Comparison of ENCODE assay signal across 1 cellular context in genomic region chr5:176388341-176389113, GRCh38.
A peak's percentile ranks its signal among the peaks of the same experiment; 100 is the strongest.
TF ChIP-seq lines count a peak whose summit lies in the region.

A gene with protein sequence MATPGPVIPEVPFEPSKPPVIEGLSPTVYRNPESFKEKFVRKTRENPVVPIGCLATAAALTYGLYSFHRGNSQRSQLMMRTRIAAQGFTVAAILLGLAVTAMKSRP (plus strand): TSS chr5:176388751. CDS start chr5:176388820, 69 bp downstream.
A gene with protein sequence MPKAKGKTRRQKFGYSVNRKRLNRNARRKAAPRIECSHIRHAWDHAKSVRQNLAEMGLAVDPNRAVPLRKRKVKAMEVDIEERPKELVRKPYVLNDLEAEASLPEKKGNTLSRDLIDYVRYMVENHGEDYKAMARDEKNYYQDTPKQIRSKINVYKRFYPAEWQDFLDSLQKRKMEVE (minus strand): TSS chr5:176388598. CDS start chr5:176388539, 59 bp downstream.

TF ChIP-seq in K562, 482 proteins besides CTCF, POLR2A, EP300 and RAD21 (continued from another document and continues in another):
- TF ChIP-seq TRIM25 (IDR thresholded peaks at IDR 0.05; ENCODE audit: borderline replicate concordance) (peak; percentile 61; the same call in 1 of the 2 replicates), NELFE (IDR thresholded peaks at IDR 0.05; ENCODE audit: insufficient read depth, insufficient read length) (no peak), ZBTB49 (CRISPR knock-in tag; IDR thresholded peaks at IDR 0.05; ENCODE audit: borderline replicate concordance) (peak; percentile 62; the same call in 1 of the 2 replicates), ZBTB7A (IDR thresholded peaks at IDR 0.05; ENCODE audit: borderline replicate concordance, control insufficient read depth, low read depth, low read length) (peak; percentile 77; the same call in 1 of the 2 replicates), JUN (IDR thresholded peaks at IDR 0.05; ENCODE audit: borderline replicate concordance, low read depth, low read length) (peak; percentile 71), JUN (CRISPR knock-in tag; IDR thresholded peaks at IDR 0.05; ENCODE audit: borderline replicate concordance) (peak; percentile 12; the same call in 1 of the 2 replicates), POLR2AphosphoS2 (IDR thresholded peaks at IDR 0.05; ENCODE audit: low read length) (no peak), YY1 (IDR thresholded peaks at IDR 0.05; ENCODE audit: borderline replicate concordance in 1 of 3, control insufficient read depth in 1 of 3, extremely low read depth in 1 of 3, insufficient read depth in 3 of 3, insufficient read length in 1 of 3, insufficient replicate concordance in 2 of 3, low read depth in 1 of 3, low read length in 2 of 3) (peak in 2 of 3 experiments; percentile 35 to 54), CEBPB (tag; IDR thresholded peaks at IDR 0.05) (no peak), SMAD1 (IDR thresholded peaks at IDR 0.05; ENCODE audit: low read depth, low read length, partially characterized antibody) (peak; percentile 67), SP1 (CRISPR knock-in tag; IDR thresholded peaks at IDR 0.05) (peak; percentile 98), TARDBP (IDR thresholded peaks at IDR 0.05) (peak; percentile 58; the same call in 1 of the 2 replicates), ZNF146 (CRISPR knock-in tag; IDR thresholded peaks at IDR 0.05; ENCODE audit: unreplicated experiment) (no peak), ARNT (IDR thresholded peaks at IDR 0.05) (peak; percentile 92 to 94; a peak in 3 of 4 replicates), ZNF274 (IDR thresholded peaks at IDR 0.05; ENCODE audit: borderline replicate concordance, low read depth, low read length) (no peak), ZNF79 (CRISPR knock-in tag; IDR thresholded peaks at IDR 0.05; ENCODE audit: low read depth) (no peak), ELK1 (CRISPR knock-in tag; IDR thresholded peaks at IDR 0.05) (no peak), CBX2 (IDR thresholded peaks at IDR 0.05; ENCODE audit: insufficient read depth, low read length, poor library complexity, severe bottlenecking) (no peak), SREBF2 (CRISPR knock-in tag; IDR thresholded peaks at IDR 0.05) (peak; percentile 51; the same call in 1 of the 2 replicates), ZSCAN32 (CRISPR knock-in tag; IDR thresholded peaks at IDR 0.05) (no peak), NFATC3 (IDR thresholded peaks at IDR 0.05) (peak; percentile 76; the same call in 1 of the 2 replicates), HDAC3 (IDR thresholded peaks at IDR 0.05; ENCODE audit: borderline replicate concordance, partially characterized antibody) (peak; percentile 85), RBM15 (IDR thresholded peaks at IDR 0.05; ENCODE audit: insufficient read depth, low read length) (no peak), ZNF174 (CRISPR knock-in tag; IDR thresholded peaks at IDR 0.05) (no peak), HDAC8 (tag; IDR thresholded peaks at IDR 0.05) (no peak), ZSCAN29 (IDR thresholded peaks at IDR 0.05) (0 out of 2 replicates have a peak, but pooled peaks have one; percentile 15), ZEB2 (IDR thresholded peaks at IDR 0.05) (peak; percentile 99), NCOA4 (IDR thresholded peaks at IDR 0.05; ENCODE audit: partially characterized antibody) (no peak), SMARCB1 (IDR thresholded peaks at IDR 0.05; ENCODE audit: insufficient read length, low read depth) (no peak), NEUROD1 (IDR thresholded peaks at IDR 0.05; ENCODE audit: borderline replicate concordance, low read depth, low read length, partially characterized antibody) (peak; percentile 85), KLF16 (IDR thresholded peaks at IDR 0.05) (no peak; the same call in 1 of the 2 replicates), ZZZ3 (IDR thresholded peaks at IDR 0.05) (peak; percentile 51; the same call in 1 of the 2 replicates), MXD1 (CRISPR knock-in tag; IDR thresholded peaks at IDR 0.05; ENCODE audit: borderline replicate concordance, poor library complexity, severe bottlenecking) (peak; percentile 90), KHSRP (IDR thresholded peaks at IDR 0.05) (no peak)
- TF ChIP-seq, protein P1, sequence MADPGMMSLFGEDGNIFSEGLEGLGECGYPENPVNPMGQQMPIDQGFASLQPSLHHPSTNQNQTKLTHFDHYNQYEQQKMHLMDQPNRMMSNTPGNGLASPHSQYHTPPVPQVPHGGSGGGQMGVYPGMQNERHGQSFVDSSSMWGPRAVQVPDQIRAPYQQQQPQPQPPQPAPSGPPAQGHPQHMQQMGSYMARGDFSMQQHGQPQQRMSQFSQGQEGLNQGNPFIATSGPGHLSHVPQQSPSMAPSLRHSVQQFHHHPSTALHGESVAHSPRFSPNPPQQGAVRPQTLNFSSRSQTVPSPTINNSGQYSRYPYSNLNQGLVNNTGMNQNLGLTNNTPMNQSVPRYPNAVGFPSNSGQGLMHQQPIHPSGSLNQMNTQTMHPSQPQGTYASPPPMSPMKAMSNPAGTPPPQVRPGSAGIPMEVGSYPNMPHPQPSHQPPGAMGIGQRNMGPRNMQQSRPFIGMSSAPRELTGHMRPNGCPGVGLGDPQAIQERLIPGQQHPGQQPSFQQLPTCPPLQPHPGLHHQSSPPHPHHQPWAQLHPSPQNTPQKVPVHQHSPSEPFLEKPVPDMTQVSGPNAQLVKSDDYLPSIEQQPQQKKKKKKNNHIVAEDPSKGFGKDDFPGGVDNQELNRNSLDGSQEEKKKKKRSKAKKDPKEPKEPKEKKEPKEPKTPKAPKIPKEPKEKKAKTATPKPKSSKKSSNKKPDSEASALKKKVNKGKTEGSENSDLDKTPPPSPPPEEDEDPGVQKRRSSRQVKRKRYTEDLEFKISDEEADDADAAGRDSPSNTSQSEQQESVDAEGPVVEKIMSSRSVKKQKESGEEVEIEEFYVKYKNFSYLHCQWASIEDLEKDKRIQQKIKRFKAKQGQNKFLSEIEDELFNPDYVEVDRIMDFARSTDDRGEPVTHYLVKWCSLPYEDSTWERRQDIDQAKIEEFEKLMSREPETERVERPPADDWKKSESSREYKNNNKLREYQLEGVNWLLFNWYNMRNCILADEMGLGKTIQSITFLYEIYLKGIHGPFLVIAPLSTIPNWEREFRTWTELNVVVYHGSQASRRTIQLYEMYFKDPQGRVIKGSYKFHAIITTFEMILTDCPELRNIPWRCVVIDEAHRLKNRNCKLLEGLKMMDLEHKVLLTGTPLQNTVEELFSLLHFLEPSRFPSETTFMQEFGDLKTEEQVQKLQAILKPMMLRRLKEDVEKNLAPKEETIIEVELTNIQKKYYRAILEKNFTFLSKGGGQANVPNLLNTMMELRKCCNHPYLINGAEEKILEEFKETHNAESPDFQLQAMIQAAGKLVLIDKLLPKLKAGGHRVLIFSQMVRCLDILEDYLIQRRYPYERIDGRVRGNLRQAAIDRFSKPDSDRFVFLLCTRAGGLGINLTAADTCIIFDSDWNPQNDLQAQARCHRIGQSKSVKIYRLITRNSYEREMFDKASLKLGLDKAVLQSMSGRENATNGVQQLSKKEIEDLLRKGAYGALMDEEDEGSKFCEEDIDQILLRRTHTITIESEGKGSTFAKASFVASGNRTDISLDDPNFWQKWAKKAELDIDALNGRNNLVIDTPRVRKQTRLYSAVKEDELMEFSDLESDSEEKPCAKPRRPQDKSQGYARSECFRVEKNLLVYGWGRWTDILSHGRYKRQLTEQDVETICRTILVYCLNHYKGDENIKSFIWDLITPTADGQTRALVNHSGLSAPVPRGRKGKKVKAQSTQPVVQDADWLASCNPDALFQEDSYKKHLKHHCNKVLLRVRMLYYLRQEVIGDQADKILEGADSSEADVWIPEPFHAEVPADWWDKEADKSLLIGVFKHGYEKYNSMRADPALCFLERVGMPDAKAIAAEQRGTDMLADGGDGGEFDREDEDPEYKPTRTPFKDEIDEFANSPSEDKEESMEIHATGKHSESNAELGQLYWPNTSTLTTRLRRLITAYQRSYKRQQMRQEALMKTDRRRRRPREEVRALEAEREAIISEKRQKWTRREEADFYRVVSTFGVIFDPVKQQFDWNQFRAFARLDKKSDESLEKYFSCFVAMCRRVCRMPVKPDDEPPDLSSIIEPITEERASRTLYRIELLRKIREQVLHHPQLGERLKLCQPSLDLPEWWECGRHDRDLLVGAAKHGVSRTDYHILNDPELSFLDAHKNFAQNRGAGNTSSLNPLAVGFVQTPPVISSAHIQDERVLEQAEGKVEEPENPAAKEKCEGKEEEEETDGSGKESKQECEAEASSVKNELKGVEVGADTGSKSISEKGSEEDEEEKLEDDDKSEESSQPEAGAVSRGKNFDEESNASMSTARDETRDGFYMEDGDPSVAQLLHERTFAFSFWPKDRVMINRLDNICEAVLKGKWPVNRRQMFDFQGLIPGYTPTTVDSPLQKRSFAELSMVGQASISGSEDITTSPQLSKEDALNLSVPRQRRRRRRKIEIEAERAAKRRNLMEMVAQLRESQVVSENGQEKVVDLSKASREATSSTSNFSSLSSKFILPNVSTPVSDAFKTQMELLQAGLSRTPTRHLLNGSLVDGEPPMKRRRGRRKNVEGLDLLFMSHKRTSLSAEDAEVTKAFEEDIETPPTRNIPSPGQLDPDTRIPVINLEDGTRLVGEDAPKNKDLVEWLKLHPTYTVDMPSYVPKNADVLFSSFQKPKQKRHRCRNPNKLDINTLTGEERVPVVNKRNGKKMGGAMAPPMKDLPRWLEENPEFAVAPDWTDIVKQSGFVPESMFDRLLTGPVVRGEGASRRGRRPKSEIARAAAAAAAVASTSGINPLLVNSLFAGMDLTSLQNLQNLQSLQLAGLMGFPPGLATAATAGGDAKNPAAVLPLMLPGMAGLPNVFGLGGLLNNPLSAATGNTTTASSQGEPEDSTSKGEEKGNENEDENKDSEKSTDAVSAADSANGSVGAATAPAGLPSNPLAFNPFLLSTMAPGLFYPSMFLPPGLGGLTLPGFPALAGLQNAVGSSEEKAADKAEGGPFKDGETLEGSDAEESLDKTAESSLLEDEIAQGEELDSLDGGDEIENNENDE (IDR thresholded peaks at IDR 0.05; ENCODE audit: low read depth, low read length), result no peak
- TF ChIP-seq, protein P2, sequence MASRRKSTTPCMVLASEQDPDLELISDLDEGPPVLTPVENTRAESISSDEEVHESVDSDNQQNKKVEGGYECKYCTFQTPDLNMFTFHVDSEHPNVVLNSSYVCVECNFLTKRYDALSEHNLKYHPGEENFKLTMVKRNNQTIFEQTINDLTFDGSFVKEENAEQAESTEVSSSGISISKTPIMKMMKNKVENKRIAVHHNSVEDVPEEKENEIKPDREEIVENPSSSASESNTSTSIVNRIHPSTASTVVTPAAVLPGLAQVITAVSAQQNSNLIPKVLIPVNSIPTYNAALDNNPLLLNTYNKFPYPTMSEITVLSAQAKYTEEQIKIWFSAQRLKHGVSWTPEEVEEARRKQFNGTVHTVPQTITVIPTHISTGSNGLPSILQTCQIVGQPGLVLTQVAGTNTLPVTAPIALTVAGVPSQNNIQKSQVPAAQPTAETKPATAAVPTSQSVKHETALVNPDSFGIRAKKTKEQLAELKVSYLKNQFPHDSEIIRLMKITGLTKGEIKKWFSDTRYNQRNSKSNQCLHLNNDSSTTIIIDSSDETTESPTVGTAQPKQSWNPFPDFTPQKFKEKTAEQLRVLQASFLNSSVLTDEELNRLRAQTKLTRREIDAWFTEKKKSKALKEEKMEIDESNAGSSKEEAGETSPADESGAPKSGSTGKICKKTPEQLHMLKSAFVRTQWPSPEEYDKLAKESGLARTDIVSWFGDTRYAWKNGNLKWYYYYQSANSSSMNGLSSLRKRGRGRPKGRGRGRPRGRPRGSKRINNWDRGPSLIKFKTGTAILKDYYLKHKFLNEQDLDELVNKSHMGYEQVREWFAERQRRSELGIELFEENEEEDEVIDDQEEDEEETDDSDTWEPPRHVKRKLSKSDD (conservative IDR thresholded peaks at IDR 0.05; ENCODE audit: low read length), result 0 out of 2 replicates have a peak, but pooled peaks have one; percentile 42
- TF ChIP-seq, protein P3, sequence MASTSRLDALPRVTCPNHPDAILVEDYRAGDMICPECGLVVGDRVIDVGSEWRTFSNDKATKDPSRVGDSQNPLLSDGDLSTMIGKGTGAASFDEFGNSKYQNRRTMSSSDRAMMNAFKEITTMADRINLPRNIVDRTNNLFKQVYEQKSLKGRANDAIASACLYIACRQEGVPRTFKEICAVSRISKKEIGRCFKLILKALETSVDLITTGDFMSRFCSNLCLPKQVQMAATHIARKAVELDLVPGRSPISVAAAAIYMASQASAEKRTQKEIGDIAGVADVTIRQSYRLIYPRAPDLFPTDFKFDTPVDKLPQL (IDR thresholded peaks at IDR 0.05; ENCODE audit: extremely low read depth, insufficient read length), result no peak
